ENCODE assay signal across 9 cellular contexts in genomic region chr1:78840447-78841251, GRCh38.
DNase-seq lines count a peak whose midpoint lies in the region; ATAC-seq and TF ChIP-seq lines count a peak whose summit lies in the region.
"Had no signal": no experiment of that assay in that cellular context is flagged by ENCODE, and none has a peak within 500 bp of the region (broad histone marks: within the 10 kb centered on the region; RNA-seq: fewer than 3 reads in every experiment).

No MANE protein-coding gene starts in this region.

- POLR2A ChIA-PET in Panc1 (lab: Charles Lee) = interaction anchor here (0.6 kb wide), 1 partner anchor 199 kb away, joined by 3 read pairs; no protein-coding TSS in a partner anchor

- ATAC-seq in Panc1 (peak; percentile 60), GM18519 (IDR thresholded peaks at IDR 0.05; ENCODE audit: low FRiP score, unreplicated experiment) (no peak), GM19395 (IDR thresholded peaks at IDR 0.05; ENCODE audit: unreplicated experiment) (no peak)

- H3K79me2 ChIP-seq in MM.1S (ENCODE audit: low read length) = no peaks in the 10 kb centered on the region

- H3K4me2 ChIP-seq in MM.1S (ENCODE audit: low read depth, low read length) = no peak overlapping the region

- no peak overlapping the region for H2AFZ ChIP-seq in MM.1S (ENCODE audit: low read length)

- CTCF ChIA-PET in Panc1 (lab: Charles Lee) = no interaction called here

- H3K4me3 ChIP-seq in Panc1 (ENCODE audit: low read depth in 2 of 2, low read length in 2 of 2) (no peak overlapping the region), MM.1S (ENCODE audit: low read length) (no peak overlapping the region)

- H3K9ac ChIP-seq in MM.1S (ENCODE audit: low read length) = no peak overlapping the region

- H3K27me3 ChIP-seq in Panc1 (ENCODE audit: control insufficient read depth, insufficient read depth, low read length) (no peaks in the 10 kb centered on the region), MM.1S (replicated peaks; ENCODE audit: insufficient read depth, low read length) (no peaks in the 10 kb centered on the region)

- DNase-seq in A172 (ENCODE audit: low spot score) = peak; percentile 63
- DNase-seq in H4 (ENCODE audit: low spot score) = peak; percentile 50
- DNase-seq in Panc1 (ENCODE audit: low read depth, low spot score) = no peak
- peak; percentile 5 for DNase-seq in globus pallidus (ENCODE audit: low spot score)
- no peak for DNase-seq in HT-29 (ENCODE audit: low spot score)
- DNase-seq in MM.1S = no peak
- DNase-seq: immature natural killer cell had no signal

- in situ Hi-C loops in Panc1 (cut with HindIII; ENCODE audit: low pct_unique_long_range_greater_than_20kb, low sequenced_read_pairs) = no loop called here

- no peaks in the 10 kb centered on the region for H3K36me3 ChIP-seq in Panc1 (ENCODE audit: control insufficient read depth, insufficient read depth, low read length)
- H3K36me3 ChIP-seq in MM.1S (replicated peaks; ENCODE audit: insufficient read depth, low read length) = no peaks in the 10 kb centered on the region

- no peaks in the 10 kb centered on the region for H4K20me1 ChIP-seq in MM.1S (ENCODE audit: insufficient read depth, low read length)

- H3K27ac ChIP-seq in Panc1 (ENCODE audit: low read length) (no peak overlapping the region), MM.1S (ENCODE audit: low read length) (no peak overlapping the region)

- intact Hi-C loops in Panc1 (cut with micrococcal nuclease; ENCODE audit: unreplicated experiment) = loop anchor here (5.0 kb wide), 1 partner anchor 512 kb away; no protein-coding TSS in a partner anchor

- H3K9me2 ChIP-seq in MM.1S (replicated peaks; ENCODE audit: insufficient read depth, low read length) = no peaks in the 10 kb centered on the region

- TF ChIP-seq CTCF in Panc1 (IDR thresholded peaks at IDR 0.05) (no peak), MM.1S (IDR thresholded peaks at IDR 0.05; ENCODE audit: low read length) (no peak)

- H3K9me3 ChIP-seq in Panc1 (ENCODE audit: control insufficient read depth, insufficient read depth, low read depth, low read length) = no peaks in the 10 kb centered on the region
- H3K9me3 ChIP-seq in MM.1S (replicated peaks; ENCODE audit: insufficient read depth, low read length) = no peaks in the 10 kb centered on the region

- BruUV-seq in Panc1 (replicated peaks; lab: Mats Ljungman, UMichigan) = no TSS peak

- H3F3A ChIP-seq in MM.1S (ENCODE audit: insufficient read depth, low read length) = no peaks in the 10 kb centered on the region

- H3K4me1 ChIP-seq in Panc1 (ENCODE audit: control insufficient read depth, insufficient read depth, low read length) (peaks cover 4% of the 10 kb centered on the region), MM.1S (ENCODE audit: low read length) (no peaks in the 10 kb centered on the region)

Comparison
In these comparisons a context has a peak if more than half of its experiments do, and no peak if none do; other contexts are left out.
1. DNase-seq: peak in A172 (single experiment), H4 (single experiment) and globus pallidus (single experiment); none in Panc1 (single experiment), HT-29 (single experiment) and MM.1S (single experiment).